8 cellular contexts compared by ENCODE assay signal in genomic region chr17:36602030-36602737, GRCh38. TPM values are rescaled to one million over a fixed set of nuclear protein-coding genes. Genes with fewer than 3 reads are reported as not detected.
DNase-seq lines count a peak whose midpoint lies in the region; ATAC-seq and TF ChIP-seq lines count a peak whose summit lies in the region.

No MANE protein-coding gene starts in this region.

- H3K9me2 ChIP-seq in OCI-LY1 (ENCODE audit: low read depth, low read length), result no peaks in the 10 kb centered on the region

- no peak for TF ChIP-seq RAD21 in liver (IDR thresholded peaks at IDR 0.05)

- H3K9me3 ChIP-seq in AG04450 (ENCODE audit: control insufficient read depth, insufficient read depth, low read length) (no peaks in the 10 kb centered on the region; the same call in 1 of the 2 replicates), OCI-LY1 (ENCODE audit: low read length) (no peaks in the 10 kb centered on the region), liver (ENCODE audit: control insufficient read depth in 4 of 4, low read length in 3 of 4) (no peaks in the 10 kb centered on the region), subcutaneous abdominal adipose tissue (ENCODE audit: control insufficient read depth in 5 of 5, low read length in 5 of 5) (no peaks in the 10 kb centered on the region)

- H3K27ac ChIP-seq in AG04450 (ENCODE audit: low read depth, low read length) (peak overlapping the region; percentile 75), OCI-LY1 (ENCODE audit: low read depth, low read length, poor library complexity, severe bottlenecking) (no peak overlapping the region), liver (ENCODE audit: low read depth in 1 of 2, low read length in 2 of 2) (peak overlapping the region; percentile 77 to 98), subcutaneous abdominal adipose tissue (ENCODE audit: low read depth, low read length) (peak overlapping the region; percentile 85)

- no peaks in the 10 kb centered on the region for H4K20me1 ChIP-seq in OCI-LY1 (ENCODE audit: insufficient read depth, low read length)

- no peak for TF ChIP-seq CTCF in AG04450 (IDR thresholded peaks at IDR 0.05; ENCODE audit: low read depth, low read length)
- TF ChIP-seq CTCF in OCI-LY1 (IDR thresholded peaks at IDR 0.05; ENCODE audit: low read length), result no peak
- no peak for TF ChIP-seq CTCF in cardiac fibroblast (IDR thresholded peaks at IDR 0.05; ENCODE audit: low read depth, low read length)
- TF ChIP-seq CTCF in liver (IDR thresholded peaks at IDR 0.05; ENCODE audit: low read depth, low read length, missing input control), result no peak

- H3K36me3 ChIP-seq in OCI-LY1 (ENCODE audit: insufficient read depth, low read length) (no peaks in the 10 kb centered on the region; the same call in 1 of the 2 replicates), liver (ENCODE audit: control insufficient read depth in 4 of 4, insufficient read depth in 3 of 4, low read depth in 1 of 4, low read length in 3 of 4) (no peaks in the 10 kb centered on the region), subcutaneous abdominal adipose tissue (ENCODE audit: control insufficient read depth in 5 of 5, insufficient read depth in 5 of 5, low read length in 5 of 5) (peaks cover 0 to 7% (median 4%) of the 10 kb centered on the region in 5 donors)

- H3K4me1 ChIP-seq in OCI-LY1 (ENCODE audit: insufficient read depth, low read length, severe bottlenecking) (peaks cover 33% of the 10 kb centered on the region), liver (ENCODE audit: control insufficient read depth in 4 of 4, insufficient read depth in 4 of 4, low read length in 3 of 4) (peaks cover 5 to 21% (median 15%) of the 10 kb centered on the region in 4 donors), subcutaneous abdominal adipose tissue (ENCODE audit: control insufficient read depth in 5 of 5, insufficient read depth in 5 of 5, low read length in 5 of 5) (peaks cover 9 to 22% (median 19%) of the 10 kb centered on the region in 5 donors)

- H3K9ac ChIP-seq in OCI-LY1 (ENCODE audit: low read length) (peak overlapping the region; percentile 83), liver (ENCODE audit: low read depth in 1 of 2, low read length in 2 of 2) (peak overlapping the region in 1 of 2 donors; percentile 7), subcutaneous abdominal adipose tissue (ENCODE audit: low read length in 5 of 5) (peak overlapping the region; percentile 38 to 93 (median 92))

- DNase-seq in AG04450 (ENCODE audit: low read depth, low spot score), result no peak
- DNase-seq in cardiac fibroblast (ENCODE audit: low read depth in 2 of 2), result peak in 1 of 2 donors; percentile 30
- DNase-seq in occipital lobe (lab: John Stamatoyannopoulos, UW), result no peak

- no peak overlapping the region for H2AFZ ChIP-seq in OCI-LY1 (ENCODE audit: low read length)

- peak overlapping the region; percentile 86 for H3K4me2 ChIP-seq in OCI-LY1 (ENCODE audit: low read length)

- peak; percentile 11 for ATAC-seq in GM21447 (IDR thresholded peaks at IDR 0.05; ENCODE audit: unreplicated experiment)
- ATAC-seq in GM21367 (IDR thresholded peaks at IDR 0.05; ENCODE audit: unreplicated experiment), result no peak

- no peaks in the 10 kb centered on the region for H3K79me2 ChIP-seq in OCI-LY1 (ENCODE audit: insufficient read depth, low read length)

- H3F3A ChIP-seq in OCI-LY1 (ENCODE audit: insufficient read depth, low read length), result no peaks in the 10 kb centered on the region

- POLR2A ChIA-PET in AG04450 (lab: Yijun Ruan, JAX), result interaction anchor here (0.5 to 1.9 kb wide), 3 partner anchors 10 to 765 kb away, joined by 3 to 15 read pairs (median 3); partner anchors contain the start of genes DHRS11 and GGNBP2

- H3K4me3 ChIP-seq in AG04450 (ENCODE audit: low read depth, low read length) (peak overlapping the region; percentile 95), OCI-LY1 (ENCODE audit: low read depth, low read length, poor library complexity, severe bottlenecking) (peak overlapping the region; percentile 88), cardiac fibroblast (replicated peaks in 1 of 2; ENCODE audit: low read depth in 2 of 2, low read length in 2 of 2) (peak overlapping the region; percentile 96 to 98), liver (ENCODE audit: low read depth in 1 of 3, low read length in 3 of 3) (peak overlapping the region; percentile 80 to 100 (median 82)), subcutaneous abdominal adipose tissue (ENCODE audit: low read depth in 1 of 5, low read length in 5 of 5) (peak overlapping the region; percentile 80 to 98 (median 85))

- WGBS in liver, result 4% methylated on average over 38 of the region's 38 CpGs

- CTCF ChIA-PET in AG04450 (lab: Charles Lee), result interaction anchor here (0.5 to 5.0 kb wide), 53 partner anchors 8 to 1168 kb away, joined by 3 to 79 read pairs (median 5); partner anchors contain the start of gene C17orf78

- no peaks in the 10 kb centered on the region for H3K27me3 ChIP-seq in AG04450 (ENCODE audit: control insufficient read depth, insufficient read depth, low read length)
- no peaks in the 10 kb centered on the region for H3K27me3 ChIP-seq in OCI-LY1 (ENCODE audit: insufficient read depth, low read length)
- no peaks in the 10 kb centered on the region for H3K27me3 ChIP-seq in liver (ENCODE audit: control insufficient read depth in 4 of 4, insufficient read depth in 4 of 4, low read length in 3 of 4)
- H3K27me3 ChIP-seq in subcutaneous abdominal adipose tissue (ENCODE audit: control insufficient read depth in 5 of 5, insufficient read depth in 4 of 5, low read length in 5 of 5), result no peaks in the 10 kb centered on the region

TF ChIP-seq in liver, 16 proteins besides CTCF, POLR2A, EP300 and RAD21:
- TF ChIP-seq HNF4G (IDR thresholded peaks at IDR 0.05) (no peak), YY1 (IDR thresholded peaks at IDR 0.05) (peak; percentile 3), RXRA (IDR thresholded peaks at IDR 0.05) (no peak)
- TF ChIP-seq, protein P1, sequence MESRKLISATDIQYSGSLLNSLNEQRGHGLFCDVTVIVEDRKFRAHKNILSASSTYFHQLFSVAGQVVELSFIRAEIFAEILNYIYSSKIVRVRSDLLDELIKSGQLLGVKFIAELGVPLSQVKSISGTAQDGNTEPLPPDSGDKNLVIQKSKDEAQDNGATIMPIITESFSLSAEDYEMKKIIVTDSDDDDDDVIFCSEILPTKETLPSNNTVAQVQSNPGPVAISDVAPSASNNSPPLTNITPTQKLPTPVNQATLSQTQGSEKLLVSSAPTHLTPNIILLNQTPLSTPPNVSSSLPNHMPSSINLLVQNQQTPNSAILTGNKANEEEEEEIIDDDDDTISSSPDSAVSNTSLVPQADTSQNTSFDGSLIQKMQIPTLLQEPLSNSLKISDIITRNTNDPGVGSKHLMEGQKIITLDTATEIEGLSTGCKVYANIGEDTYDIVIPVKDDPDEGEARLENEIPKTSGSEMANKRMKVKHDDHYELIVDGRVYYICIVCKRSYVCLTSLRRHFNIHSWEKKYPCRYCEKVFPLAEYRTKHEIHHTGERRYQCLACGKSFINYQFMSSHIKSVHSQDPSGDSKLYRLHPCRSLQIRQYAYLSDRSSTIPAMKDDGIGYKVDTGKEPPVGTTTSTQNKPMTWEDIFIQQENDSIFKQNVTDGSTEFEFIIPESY (IDR thresholded peaks at IDR 0.05), result no peak

RNA-seq across cellular contexts. Expression of gene MRM1, which starts 0.8 kb away (rescaled TPM):
- polyA plus RNA-seq in AG04450 (2011; rRNA removed) (2.0 and 2.4 TPM in 2 replicates), liver (1 to 10 TPM; 3.2 to 5.7 TPM)
- polyA minus RNA-seq in AG04450 (2011; rRNA and poly(A)+ RNA removed), result 1.3 and 2.2 TPM in 2 replicates
- total RNA-seq in liver (1 to 10 TPM; 4.7 to 5.9 TPM), occipital lobe (2.7 TPM)

RNA-seq across cellular contexts. Expression of gene DHRS11, which starts 10.5 kb away (rescaled TPM):
- 4.9 and 5.4 TPM in 2 replicates for polyA plus RNA-seq in AG04450 (2011; rRNA removed)
- polyA minus RNA-seq in AG04450 (2011; rRNA and poly(A)+ RNA removed), result 8.3 and 10.3 TPM in 2 replicates
- total RNA-seq in liver, result 1 to 10 TPM; 5.8 to 8.0 TPM
- 1 to 10 TPM; 4.2 to 7.2 TPM for polyA plus RNA-seq in liver
- 4.8 TPM for total RNA-seq in occipital lobe

RNA-seq across cellular contexts. Expression of gene GGNBP2, which starts 57.5 kb away (rescaled TPM):
- polyA plus RNA-seq in AG04450 (2011; rRNA removed), result 77.6 and 87.6 TPM in 2 replicates
- polyA minus RNA-seq in AG04450 (2011; rRNA and poly(A)+ RNA removed), result 84.7 and 94.5 TPM in 2 replicates
- 10 to 100 TPM; 43.6 to 48.6 TPM for total RNA-seq in liver
- polyA plus RNA-seq in liver, result 10 to 100 TPM; 19.6 to 25.1 TPM
- total RNA-seq in occipital lobe, result 60.7 TPM
